ENCODE assay signal across 13 cellular contexts in the genomic region with DNA sequence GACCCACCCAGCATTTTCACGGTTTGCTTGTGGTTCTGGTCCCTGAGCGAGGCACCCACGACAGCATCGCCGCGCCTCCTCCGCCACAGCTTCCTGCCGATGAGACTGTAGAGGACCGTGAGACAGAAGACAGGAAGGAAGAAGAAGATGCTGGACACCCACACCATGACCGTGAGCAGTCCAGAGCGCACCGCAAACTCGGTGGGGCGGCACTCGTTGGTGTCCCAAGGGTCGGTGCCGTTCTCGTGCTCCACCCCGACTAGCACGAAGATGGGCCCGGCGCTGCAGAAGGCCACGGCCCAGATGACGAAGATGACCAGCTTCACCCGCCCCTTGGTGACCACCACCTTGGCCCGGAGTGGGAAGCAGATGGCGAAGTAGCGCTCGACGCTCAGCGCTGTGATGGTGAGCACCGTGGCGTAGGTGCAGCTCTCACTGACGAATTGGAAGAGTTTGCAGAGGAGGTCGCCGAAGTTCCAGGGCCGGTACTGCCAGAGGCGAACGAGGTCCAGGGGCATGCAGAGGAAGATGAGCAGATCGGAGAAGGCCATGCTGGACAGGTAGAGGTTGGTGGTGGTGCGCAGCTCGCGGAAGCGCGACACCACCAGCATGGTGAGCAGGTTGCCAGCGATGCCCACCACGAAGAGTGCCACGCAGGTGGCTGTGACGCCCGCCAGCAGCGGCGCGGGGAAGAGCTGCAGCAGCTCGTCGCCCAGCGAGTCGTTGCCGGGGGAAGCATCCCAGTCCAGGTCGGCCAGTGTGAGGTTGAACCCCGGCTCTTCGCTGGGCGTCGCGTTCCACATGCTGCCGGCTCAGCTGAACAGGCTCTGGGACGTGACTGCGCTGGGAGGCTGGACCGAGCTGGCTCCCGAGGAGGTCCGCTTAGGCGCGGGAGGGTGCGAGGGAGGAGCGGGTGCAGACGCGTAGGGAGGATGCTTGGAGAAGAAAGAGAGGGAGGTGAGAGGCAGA. TPM values are rescaled to one million over a fixed set of nuclear protein-coding genes. Genes with fewer than 3 reads are reported as not detected.
DNase-seq lines count a peak whose midpoint lies in the region; FAIRE-seq and TF ChIP-seq lines count a peak whose summit lies in the region.
"Had no signal": no experiment of that assay in that cellular context is flagged by ENCODE, and none has a peak within 500 bp of the region (broad histone marks: within the 10 kb centered on the region; RNA-seq: fewer than 3 reads in every experiment).

A gene with protein sequence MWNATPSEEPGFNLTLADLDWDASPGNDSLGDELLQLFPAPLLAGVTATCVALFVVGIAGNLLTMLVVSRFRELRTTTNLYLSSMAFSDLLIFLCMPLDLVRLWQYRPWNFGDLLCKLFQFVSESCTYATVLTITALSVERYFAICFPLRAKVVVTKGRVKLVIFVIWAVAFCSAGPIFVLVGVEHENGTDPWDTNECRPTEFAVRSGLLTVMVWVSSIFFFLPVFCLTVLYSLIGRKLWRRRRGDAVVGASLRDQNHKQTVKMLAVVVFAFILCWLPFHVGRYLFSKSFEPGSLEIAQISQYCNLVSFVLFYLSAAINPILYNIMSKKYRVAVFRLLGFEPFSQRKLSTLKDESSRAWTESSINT (minus strand): TSS at position 846 of the 969 bp plus-strand sequence. CDS start 43 bp downstream, at position 803.

- 58% methylated on average over 50 of the region's 76 CpGs for WGBS in SK-N-SH (ENCODE audit: low lambda C conversion rate)

- no peak for TF ChIP-seq EP300 in SK-N-SH (IDR thresholded peaks at IDR 0.05; ENCODE audit: borderline replicate concordance in 1 of 2, low read depth in 1 of 2, low read length in 1 of 2)

- H4K20me1 ChIP-seq in SK-N-SH (ENCODE audit: insufficient read depth) = no peaks in the 10 kb centered on the region
- H4K20me1 ChIP-seq in neural progenitor cell (ENCODE audit: low read depth) = peaks cover 29% of the 10 kb centered on the region

- peaks cover 54% of the 10 kb centered on the region for H3K27me3 Mint-ChIP-seq in neural progenitor cell (ENCODE audit: insufficient read depth, low read depth)

- H3K9me3 ChIP-seq in SK-N-SH (no peaks in the 10 kb centered on the region), neural progenitor cell (ENCODE audit: low read depth) (no peaks in the 10 kb centered on the region)
- H3K9me3 ChIP-seq: SJCRH30 had no signal

- no peak for FAIRE-seq in GM12891 (lab: Jason Lieb, UNC)

- DNase-seq in GM12891 (ENCODE audit: insufficient read length, low spot score) = peak; percentile 8
- peak; percentile 62 for DNase-seq in SK-N-SH
- DNase-seq in coronary artery (ENCODE audit: low spot score) = no peak
- peak; percentile 28 for DNase-seq in neural progenitor cell (ENCODE audit: low spot score)
- DNase-seq in NCI-H82 (lab: John Stamatoyannopoulos, UW) = no peak
- no peak for DNase-seq in A172 (ENCODE audit: low spot score)
- DNase-seq in NCI-H146 treated with DMSO at 0.1 percent for 48 hours (lab: John Stamatoyannopoulos, UW; ENCODE audit: unreplicated experiment) = no peak
- DNase-seq: DMS79 treated with DMSO at 0.1 percent for 48 hours, Kasumi-1, NCI-H510A, SJCRH30 had no signal

- peaks cover 26% of the 10 kb centered on the region for H3K27me3 ChIP-seq in SK-N-SH (ENCODE audit: insufficient read depth)
- H3K27me3 ChIP-seq in neural progenitor cell = peaks cover 92% of the 10 kb centered on the region
- H3K27me3 ChIP-seq: SJCRH30 had no signal

- CTCF ChIA-PET in SK-N-SH (lab: Yijun Ruan, JAX) = interaction anchor here (0.6 to 2.1 kb wide), 6 partner anchors 10 to 264 kb away, joined by 3 to 13 read pairs (median 4); no protein-coding TSS in a partner anchor

- POLR2A ChIA-PET in SK-N-SH (lab: Yijun Ruan, JAX) = no interaction called here

- peaks cover 22% of the 10 kb centered on the region for H3K4me1 Mint-ChIP-seq in neural progenitor cell

- H3K36me3 ChIP-seq in SK-N-SH (replicated peaks in 1 of 2; ENCODE audit: control insufficient read depth in 1 of 2, insufficient read depth in 2 of 2, low read length in 1 of 2) (no peaks in the 10 kb centered on the region), neural progenitor cell (no peaks in the 10 kb centered on the region)
- H3K36me3 ChIP-seq: SJCRH30 had no signal

- H3K27ac ChIP-seq in SK-N-SH (ENCODE audit: low read depth in 2 of 2, low read length in 1 of 2) (no peak within 1 kb of the TSS), coronary artery (no peak within 1 kb of the TSS), neural progenitor cell (no peak within 1 kb of the TSS)
- H3K27ac ChIP-seq: SJCRH30 had no signal

- H3K4me3 Mint-ChIP-seq in neural progenitor cell = peak within 1 kb of the TSS; percentile 73

- no peak within 1 kb of the TSS for H3K27ac Mint-ChIP-seq in neural progenitor cell

- no peak within 1 kb of the TSS for H2AFZ ChIP-seq in SK-N-SH (ENCODE audit: low read depth)
- no peak within 1 kb of the TSS for H2AFZ ChIP-seq in neural progenitor cell (replicated peaks)

- no peaks in the 10 kb centered on the region for H3F3A ChIP-seq in SK-N-SH (replicated peaks; ENCODE audit: insufficient read depth)
- no peaks in the 10 kb centered on the region for H3F3A ChIP-seq in neural progenitor cell (ENCODE audit: low read depth)

- H3K4me3 ChIP-seq in SK-N-SH (ENCODE audit: low read depth in 2 of 2, low read length in 1 of 2) (peak within 1 kb of the TSS in 1 of 2 experiments; percentile 24; a peak in 1 of 4 replicates), coronary artery (peak within 1 kb of the TSS; percentile 4), neural progenitor cell (peak within 1 kb of the TSS; percentile 18)
- H3K4me3 ChIP-seq: SJCRH30 had no signal

- no peaks in the 10 kb centered on the region for H3K79me2 ChIP-seq in SK-N-SH (ENCODE audit: insufficient read depth)
- H3K79me2 ChIP-seq in neural progenitor cell (ENCODE audit: low read depth) = no peaks in the 10 kb centered on the region

- H3K9ac ChIP-seq in SK-N-SH (no peak within 1 kb of the TSS), neural progenitor cell (no peak within 1 kb of the TSS)

- H3K4me2 ChIP-seq in SK-N-SH (peak within 1 kb of the TSS; percentile 48), neural progenitor cell (peak within 1 kb of the TSS; percentile 55)

- H3K36me3 Mint-ChIP-seq in neural progenitor cell = no peaks in the 10 kb centered on the region

- TF ChIP-seq POLR2A in GM12891 (IDR thresholded peaks at IDR 0.05; ENCODE audit: low read depth, low read length) = no peak

- H3K4me1 ChIP-seq in SK-N-SH (ENCODE audit: control insufficient read depth in 1 of 2, insufficient read depth in 2 of 2, low read depth in 1 of 2, low read length in 1 of 2) (peaks cover 0 to 13% of the 10 kb centered on the region in 2 experiments; a peak in 1 of 4 replicates), neural progenitor cell (no peaks in the 10 kb centered on the region)
- H3K4me1 ChIP-seq: SJCRH30 had no signal

- no peak for TF ChIP-seq CTCF in SK-N-SH (IDR thresholded peaks at IDR 0.05)
- no peak for TF ChIP-seq CTCF in coronary artery (IDR thresholded peaks at IDR 0.05)
- TF ChIP-seq CTCF in neural progenitor cell (IDR thresholded peaks at IDR 0.05) = no peak

- no peak for TF ChIP-seq RAD21 in SK-N-SH (IDR thresholded peaks at IDR 0.05; ENCODE audit: low read length)

- H3K9me3 Mint-ChIP-seq in neural progenitor cell = peaks cover 7% of the 10 kb centered on the region

- H3K9me2 ChIP-seq in SK-N-SH = no peaks in the 10 kb centered on the region

TF ChIP-seq in GM12891, 5 proteins besides CTCF, POLR2A, EP300 and RAD21:
- TF ChIP-seq PAX5 (IDR thresholded peaks at IDR 0.05; ENCODE audit: insufficient read depth, low read length, severe bottlenecking) (no peak), POU2F2 (IDR thresholded peaks at IDR 0.05; ENCODE audit: low read depth, low read length) (no peak), TAF1 (IDR thresholded peaks at IDR 0.05; ENCODE audit: low read depth, low read length) (no peak), POLR2AphosphoS5 (IDR thresholded peaks at IDR 0.05; ENCODE audit: low read depth, low read length) (no peak), SPI1 (IDR thresholded peaks at IDR 0.05; ENCODE audit: low read depth, low read length) (no peak)

TF ChIP-seq in SK-N-SH, 30 proteins besides CTCF, POLR2A, EP300 and RAD21 (continues in another document):
- TF ChIP-seq ELF1 (IDR thresholded peaks at IDR 0.05) (no peak), NFIC (IDR thresholded peaks at IDR 0.05; ENCODE audit: borderline replicate concordance) (no peak), CHD2 (IDR thresholded peaks at IDR 0.05; ENCODE audit: low read length, partially characterized antibody) (no peak), MXI1 (IDR thresholded peaks at IDR 0.05; ENCODE audit: low read depth, low read length) (no peak), TAF1 (IDR thresholded peaks at IDR 0.05; ENCODE audit: borderline replicate concordance, low read depth, low read length) (no peak), FOXM1 (IDR thresholded peaks at IDR 0.05; ENCODE audit: low read depth) (no peak), FOSL2 (IDR thresholded peaks at IDR 0.05; ENCODE audit: borderline replicate concordance, low read depth) (no peak), JUND (IDR thresholded peaks at IDR 0.05) (no peak), POLR2AphosphoS5 (IDR thresholded peaks at IDR 0.05; ENCODE audit: low read depth, low read length) (no peak), RCOR1 (IDR thresholded peaks at IDR 0.05; ENCODE audit: low read length) (no peak)
- TF ChIP-seq, protein P1, sequence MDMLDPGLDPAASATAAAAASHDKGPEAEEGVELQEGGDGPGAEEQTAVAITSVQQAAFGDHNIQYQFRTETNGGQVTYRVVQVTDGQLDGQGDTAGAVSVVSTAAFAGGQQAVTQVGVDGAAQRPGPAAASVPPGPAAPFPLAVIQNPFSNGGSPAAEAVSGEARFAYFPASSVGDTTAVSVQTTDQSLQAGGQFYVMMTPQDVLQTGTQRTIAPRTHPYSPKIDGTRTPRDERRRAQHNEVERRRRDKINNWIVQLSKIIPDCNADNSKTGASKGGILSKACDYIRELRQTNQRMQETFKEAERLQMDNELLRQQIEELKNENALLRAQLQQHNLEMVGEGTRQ (IDR thresholded peaks at IDR 0.05; ENCODE audit: borderline replicate concordance, low read depth, low read length) = no peak
- TF ChIP-seq, protein P2, sequence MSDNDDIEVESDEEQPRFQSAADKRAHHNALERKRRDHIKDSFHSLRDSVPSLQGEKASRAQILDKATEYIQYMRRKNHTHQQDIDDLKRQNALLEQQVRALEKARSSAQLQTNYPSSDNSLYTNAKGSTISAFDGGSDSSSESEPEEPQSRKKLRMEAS (IDR thresholded peaks at IDR 0.05; ENCODE audit: low read depth) = no peak

RNA-seq across cellular contexts. Expression of the gene that starts here (rescaled TPM):
- polyA plus RNA-seq in GM12891 (2012; ENCODE audit: low read depth, missing spikeins) = not detected
- not detected in 2 replicates for polyA plus RNA-seq in SK-N-SH (2012; rRNA removed)
- not detected in 2 replicates for polyA plus RNA-seq in SK-N-SH (2012; cell fraction: cytosol; rRNA removed)
- not detected in 2 replicates for polyA plus RNA-seq in SK-N-SH (2012; cell fraction: nucleus; rRNA removed)
- total RNA-seq in neural progenitor cell (ENCODE audit: low replicate concordance) = not detected in 2 replicates
- not detected in 2 replicates for total RNA-seq in A172 (2014; rRNA removed; shearing (Covaris generic))
- total RNA-seq: mononuclear cell, skeletal muscle tissue had no signal

Comparison
In these comparisons a context has a peak if more than half of its experiments do, and no peak if none do; other contexts are left out.
1. Peak in DNase-seq and H3K4me2 ChIP-seq in SK-N-SH; RNA of the gene not detected or under 1 TPM.
2. Peak in DNase-seq, H3K4me3 ChIP-seq and H3K4me2 ChIP-seq in neural progenitor cell; RNA of the gene not detected or under 1 TPM.